3 cellular contexts compared by ENCODE assay signal in genomic region chr1:204360314-204360713, GRCh38.
A peak's percentile ranks its signal among the peaks of the same experiment; 100 is the strongest.
TF ChIP-seq lines count a peak whose summit lies in the region.

No MANE protein-coding gene starts in this region.

TF ChIP-seq in A549, 52 proteins besides CTCF, POLR2A, EP300 and RAD21:
- TF ChIP-seq, protein P1, sequence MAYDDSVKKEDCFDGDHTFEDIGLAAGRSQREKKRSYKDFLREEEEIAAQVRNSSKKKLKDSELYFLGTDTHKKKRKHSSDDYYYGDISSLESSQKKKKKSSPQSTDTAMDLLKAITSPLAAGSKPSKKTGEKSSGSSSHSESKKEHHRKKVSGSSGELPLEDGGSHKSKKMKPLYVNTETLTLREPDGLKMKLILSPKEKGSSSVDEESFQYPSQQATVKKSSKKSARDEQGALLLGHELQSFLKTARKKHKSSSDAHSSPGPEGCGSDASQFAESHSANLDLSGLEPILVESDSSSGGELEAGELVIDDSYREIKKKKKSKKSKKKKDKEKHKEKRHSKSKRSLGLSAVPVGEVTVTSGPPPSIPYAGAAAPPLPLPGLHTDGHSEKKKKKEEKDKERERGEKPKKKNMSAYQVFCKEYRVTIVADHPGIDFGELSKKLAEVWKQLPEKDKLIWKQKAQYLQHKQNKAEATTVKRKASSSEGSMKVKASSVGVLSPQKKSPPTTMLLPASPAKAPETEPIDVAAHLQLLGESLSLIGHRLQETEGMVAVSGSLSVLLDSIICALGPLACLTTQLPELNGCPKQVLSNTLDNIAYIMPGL (CRISPR knock-in tag; IDR thresholded peaks at IDR 0.05; ENCODE audit: borderline replicate concordance): no peak
TF ChIP-seq in A549: peak in this region for 0.

TF ChIP-seq in HEK293, 187 proteins besides CTCF, POLR2A, EP300 and RAD21:
- TF ChIP-seq KLF9 (tag by site-specific recombination; IDR thresholded peaks at IDR 0.05; ENCODE audit: low read depth) (no peak), ZFHX2 (tag by site-specific recombination; conservative IDR thresholded peaks at IDR 0.05) (peak; percentile 38; the same call in 1 of the 2 replicates), ZNF624 (tag by site-specific recombination; IDR thresholded peaks at IDR 0.05) (no peak)

TF ChIP-seq in K562, 482 proteins besides CTCF, POLR2A, EP300 and RAD21:
- no peak for TF ChIP-seq SP2 (IDR thresholded peaks at IDR 0.05; ENCODE audit: extremely low read depth, low read depth, low read length, poor library complexity, severe bottlenecking)
- no peak for TF ChIP-seq TSC22D4 (tag; IDR thresholded peaks at IDR 0.05)
- TF ChIP-seq ZBTB33 (CRISPR knock-in tag; IDR thresholded peaks at IDR 0.05): no peak
- TF ChIP-seq RCOR1 (IDR thresholded peaks at IDR 0.05; ENCODE audit: borderline replicate concordance in 1 of 2, low read depth in 2 of 2, low read length in 2 of 2): no peak
- TF ChIP-seq NR4A1 (CRISPR knock-in tag; IDR thresholded peaks at IDR 0.05): no peak
- TF ChIP-seq NR4A1 (tag; IDR thresholded peaks at IDR 0.05): no peak
- TF ChIP-seq SMARCB1 (IDR thresholded peaks at IDR 0.05; ENCODE audit: insufficient read length, low read depth): no peak
- TF ChIP-seq RFX1 (IDR thresholded peaks at IDR 0.05): no peak
- TF ChIP-seq SREBF2 (CRISPR knock-in tag; IDR thresholded peaks at IDR 0.05): no peak
- TF ChIP-seq ZNF740 (CRISPR knock-in tag; IDR thresholded peaks at IDR 0.05): no peak; the same call in 1 of the 2 replicates
- peak in 1 of 2 experiments; percentile 58; a peak in 1 of 4 replicates for TF ChIP-seq ZNF740 (tag; IDR thresholded peaks at IDR 0.05)
- TF ChIP-seq E4F1 (CRISPR knock-in tag; IDR thresholded peaks at IDR 0.05; ENCODE audit: borderline replicate concordance): no peak
- TF ChIP-seq, protein P2, sequence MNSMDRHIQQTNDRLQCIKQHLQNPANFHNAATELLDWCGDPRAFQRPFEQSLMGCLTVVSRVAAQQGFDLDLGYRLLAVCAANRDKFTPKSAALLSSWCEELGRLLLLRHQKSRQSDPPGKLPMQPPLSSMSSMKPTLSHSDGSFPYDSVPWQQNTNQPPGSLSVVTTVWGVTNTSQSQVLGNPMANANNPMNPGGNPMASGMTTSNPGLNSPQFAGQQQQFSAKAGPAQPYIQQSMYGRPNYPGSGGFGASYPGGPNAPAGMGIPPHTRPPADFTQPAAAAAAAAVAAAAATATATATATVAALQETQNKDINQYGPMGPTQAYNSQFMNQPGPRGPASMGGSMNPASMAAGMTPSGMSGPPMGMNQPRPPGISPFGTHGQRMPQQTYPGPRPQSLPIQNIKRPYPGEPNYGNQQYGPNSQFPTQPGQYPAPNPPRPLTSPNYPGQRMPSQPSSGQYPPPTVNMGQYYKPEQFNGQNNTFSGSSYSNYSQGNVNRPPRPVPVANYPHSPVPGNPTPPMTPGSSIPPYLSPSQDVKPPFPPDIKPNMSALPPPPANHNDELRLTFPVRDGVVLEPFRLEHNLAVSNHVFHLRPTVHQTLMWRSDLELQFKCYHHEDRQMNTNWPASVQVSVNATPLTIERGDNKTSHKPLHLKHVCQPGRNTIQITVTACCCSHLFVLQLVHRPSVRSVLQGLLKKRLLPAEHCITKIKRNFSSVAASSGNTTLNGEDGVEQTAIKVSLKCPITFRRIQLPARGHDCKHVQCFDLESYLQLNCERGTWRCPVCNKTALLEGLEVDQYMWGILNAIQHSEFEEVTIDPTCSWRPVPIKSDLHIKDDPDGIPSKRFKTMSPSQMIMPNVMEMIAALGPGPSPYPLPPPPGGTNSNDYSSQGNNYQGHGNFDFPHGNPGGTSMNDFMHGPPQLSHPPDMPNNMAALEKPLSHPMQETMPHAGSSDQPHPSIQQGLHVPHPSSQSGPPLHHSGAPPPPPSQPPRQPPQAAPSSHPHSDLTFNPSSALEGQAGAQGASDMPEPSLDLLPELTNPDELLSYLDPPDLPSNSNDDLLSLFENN (IDR thresholded peaks at IDR 0.05; ENCODE audit: low read depth in 2 of 2, low read length in 2 of 2): no peak
- TF ChIP-seq, protein P3, sequence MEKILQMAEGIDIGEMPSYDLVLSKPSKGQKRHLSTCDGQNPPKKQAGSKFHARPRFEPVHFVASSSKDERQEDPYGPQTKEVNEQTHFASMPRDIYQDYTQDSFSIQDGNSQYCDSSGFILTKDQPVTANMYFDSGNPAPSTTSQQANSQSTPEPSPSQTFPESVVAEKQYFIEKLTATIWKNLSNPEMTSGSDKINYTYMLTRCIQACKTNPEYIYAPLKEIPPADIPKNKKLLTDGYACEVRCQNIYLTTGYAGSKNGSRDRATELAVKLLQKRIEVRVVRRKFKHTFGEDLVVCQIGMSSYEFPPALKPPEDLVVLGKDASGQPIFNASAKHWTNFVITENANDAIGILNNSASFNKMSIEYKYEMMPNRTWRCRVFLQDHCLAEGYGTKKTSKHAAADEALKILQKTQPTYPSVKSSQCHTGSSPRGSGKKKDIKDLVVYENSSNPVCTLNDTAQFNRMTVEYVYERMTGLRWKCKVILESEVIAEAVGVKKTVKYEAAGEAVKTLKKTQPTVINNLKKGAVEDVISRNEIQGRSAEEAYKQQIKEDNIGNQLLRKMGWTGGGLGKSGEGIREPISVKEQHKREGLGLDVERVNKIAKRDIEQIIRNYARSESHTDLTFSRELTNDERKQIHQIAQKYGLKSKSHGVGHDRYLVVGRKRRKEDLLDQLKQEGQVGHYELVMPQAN (IDR thresholded peaks at IDR 0.05; ENCODE audit: borderline replicate concordance): no peak
- no peak for TF ChIP-seq SIN3B (IDR thresholded peaks at IDR 0.05; ENCODE audit: low read depth)
- TF ChIP-seq ETV5 (CRISPR knock-in tag; IDR thresholded peaks at IDR 0.05; ENCODE audit: low read depth): no peak
- TF ChIP-seq, protein P4, sequence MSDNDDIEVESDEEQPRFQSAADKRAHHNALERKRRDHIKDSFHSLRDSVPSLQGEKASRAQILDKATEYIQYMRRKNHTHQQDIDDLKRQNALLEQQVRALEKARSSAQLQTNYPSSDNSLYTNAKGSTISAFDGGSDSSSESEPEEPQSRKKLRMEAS (CRISPR knock-in tag; IDR thresholded peaks at IDR 0.05): no peak
- TF ChIP-seq TRIM28 (IDR thresholded peaks at IDR 0.05): no peak
- TF ChIP-seq, protein P5, sequence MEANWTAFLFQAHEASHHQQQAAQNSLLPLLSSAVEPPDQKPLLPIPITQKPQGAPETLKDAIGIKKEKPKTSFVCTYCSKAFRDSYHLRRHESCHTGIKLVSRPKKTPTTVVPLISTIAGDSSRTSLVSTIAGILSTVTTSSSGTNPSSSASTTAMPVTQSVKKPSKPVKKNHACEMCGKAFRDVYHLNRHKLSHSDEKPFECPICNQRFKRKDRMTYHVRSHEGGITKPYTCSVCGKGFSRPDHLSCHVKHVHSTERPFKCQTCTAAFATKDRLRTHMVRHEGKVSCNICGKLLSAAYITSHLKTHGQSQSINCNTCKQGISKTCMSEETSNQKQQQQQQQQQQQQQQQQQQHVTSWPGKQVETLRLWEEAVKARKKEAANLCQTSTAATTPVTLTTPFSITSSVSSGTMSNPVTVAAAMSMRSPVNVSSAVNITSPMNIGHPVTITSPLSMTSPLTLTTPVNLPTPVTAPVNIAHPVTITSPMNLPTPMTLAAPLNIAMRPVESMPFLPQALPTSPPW (CRISPR knock-in tag; IDR thresholded peaks at IDR 0.05): 0 out of 2 replicates have a peak, but pooled peaks have one; percentile 44
